ENCODE assay signal across 26 cellular contexts in the genomic region with DNA sequence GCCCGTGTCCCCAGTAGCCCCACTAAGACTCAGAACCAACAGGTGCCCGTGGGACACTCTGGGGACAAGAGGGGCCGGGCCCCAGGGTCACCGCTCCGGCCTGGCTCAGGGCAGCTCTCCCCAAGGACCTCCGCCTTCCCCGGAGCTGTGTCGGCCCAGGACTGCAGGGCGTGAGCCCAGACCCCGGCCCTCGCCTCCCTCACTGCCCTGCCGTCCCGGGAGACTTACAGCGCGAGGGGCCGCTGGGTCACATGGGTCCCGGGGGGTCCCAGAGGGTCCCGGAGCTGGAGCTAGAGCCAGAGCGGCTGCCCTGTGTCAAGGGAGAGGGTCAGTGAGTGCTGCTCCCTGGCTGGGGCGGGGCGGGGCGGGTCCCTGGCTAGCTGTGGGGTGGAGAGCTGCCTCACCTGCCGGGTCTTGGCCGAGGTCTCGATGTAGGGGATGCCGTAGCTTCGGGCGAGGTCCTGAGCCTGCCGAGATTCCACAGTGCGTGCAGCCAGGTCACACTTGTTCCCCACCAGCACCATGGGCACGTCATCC. TPM values are rescaled to one million over a fixed set of nuclear protein-coding genes. Genes with fewer than 3 reads are reported as not detected.
DNase-seq lines count a peak whose midpoint lies in the region; ATAC-seq, FAIRE-seq and TF ChIP-seq lines count a peak whose summit lies in the region.
"Had no signal": no experiment of that assay in that cellular context is flagged by ENCODE, and none has a peak within 500 bp of the region (broad histone marks: within the 10 kb centered on the region; RNA-seq: fewer than 3 reads in every experiment).

No MANE protein-coding gene starts in this region.

- H3K4me1 ChIP-seq in Peyer's patch (peaks cover 0 to 31% (median 26%) of the 10 kb centered on the region in 4 donors), kidney (ENCODE audit: control insufficient read depth in 1 of 2, insufficient read depth in 1 of 2, low read depth in 1 of 2, low read length in 2 of 2) (peaks cover 4 to 23% of the 10 kb centered on the region in 2 donors), upper lobe of right lung (peaks cover 31% of the 10 kb centered on the region)
- H3K4me1 ChIP-seq: BE2C, foreskin keratinocyte had no signal

- H3K4me3 ChIP-seq in Peyer's patch (no peak overlapping the region), kidney (ENCODE audit: low read length in 2 of 2) (no peak overlapping the region), upper lobe of right lung (no peak overlapping the region)

- no peaks in the 10 kb centered on the region for H3K27me3 Mint-ChIP-seq in activated naive CD4-positive, alpha-beta T cell treated with anti-CD3 and anti-CD28 coated beads, Interleukin-2, amount 50 U/mL, for 24 hours
- H3K27me3 Mint-ChIP-seq: activated CD4-positive, alpha-beta memory T cell treated with anti-CD3 and anti-CD28 coated beads, Interleukin-2, amount 10 ng/mL, durations not matched to agents 7 days and 5 days; central memory CD8-positive, alpha-beta T cell; IgD-negative memory B cell had no signal

- TF ChIP-seq CTCF in Peyer's patch (IDR thresholded peaks at IDR 0.05) (no peak), kidney (IDR thresholded peaks at IDR 0.05; ENCODE audit: borderline replicate concordance, extremely low read depth, insufficient read depth) (no peak), upper lobe of right lung (IDR thresholded peaks at IDR 0.05) (no peak)

- H3K36me3 Mint-ChIP-seq in activated naive CD4-positive, alpha-beta T cell treated with anti-CD3 and anti-CD28 coated beads, Interleukin-2, amount 50 U/mL, for 24 hours = no peaks in the 10 kb centered on the region

- H3K9ac ChIP-seq in kidney (ENCODE audit: low read length in 2 of 2) = no peak overlapping the region

- peaks cover 0 to 26% (median 0%) of the 10 kb centered on the region in 3 donors for H3K36me3 ChIP-seq in Peyer's patch
- no peaks in the 10 kb centered on the region for H3K36me3 ChIP-seq in kidney (ENCODE audit: control insufficient read depth in 1 of 2, insufficient read depth in 2 of 2, low read length in 2 of 2)
- H3K36me3 ChIP-seq in upper lobe of right lung = peaks cover 27% of the 10 kb centered on the region

- H3K27me3 ChIP-seq in Peyer's patch (no peaks in the 10 kb centered on the region), upper lobe of right lung (no peaks in the 10 kb centered on the region)
- H3K27me3 ChIP-seq: BE2C, foreskin keratinocyte, MG63 had no signal

- no peak for FAIRE-seq in kidney (lab: Jason Lieb, UNC)
- no peak for FAIRE-seq in urothelium cell line (lab: Jason Lieb, UNC)
- FAIRE-seq: D721Med had no signal

- H3K27ac Mint-ChIP-seq in activated naive CD4-positive, alpha-beta T cell treated with anti-CD3 and anti-CD28 coated beads, Interleukin-2, amount 50 U/mL, for 24 hours = no peak overlapping the region
- H3K27ac Mint-ChIP-seq: activated naive CD4-positive, alpha-beta T cell treated with anti-CD3 and anti-CD28 coated beads for 36 hours had no signal

- H3K9me3 Mint-ChIP-seq in activated naive CD4-positive, alpha-beta T cell treated with anti-CD3 and anti-CD28 coated beads, Interleukin-2, amount 50 U/mL, for 24 hours = no peaks in the 10 kb centered on the region
- H3K9me3 Mint-ChIP-seq: activated CD4-positive, alpha-beta memory T cell treated with anti-CD3 and anti-CD28 coated beads, Interleukin-2, amount 10 ng/mL, durations not matched to agents 7 days and 5 days; activated naive CD4-positive, alpha-beta T cell treated with anti-CD3 and anti-CD28 coated beads for 36 hours; central memory CD8-positive, alpha-beta T cell; IgD-negative memory B cell had no signal

- H3K4me1 Mint-ChIP-seq in activated naive CD4-positive, alpha-beta T cell treated with anti-CD3 and anti-CD28 coated beads, Interleukin-2, amount 50 U/mL, for 24 hours = peaks cover 3% of the 10 kb centered on the region

- no peak for DNase-seq in activated naive CD4-positive, alpha-beta T cell (lab: John Stamatoyannopoulos, UW)
- peak in 2 of 3 donors; percentile 44 to 46 for DNase-seq in Peyer's patch
- peak; percentile 79 for DNase-seq in kidney
- DNase-seq in upper lobe of right lung = peak; percentile 68
- no peak for DNase-seq in urothelium cell line (ENCODE audit: low spot score)
- no peak for DNase-seq in 8988T
- no peak for DNase-seq in GF-D8 (lab: John Stamatoyannopoulos, UW)
- DNase-seq: activated CD4-positive, alpha-beta memory T cell treated with anti-CD3 and anti-CD28 coated beads, Interleukin-2, amount 10 ng/mL, durations not matched to agents 7 days and 5 days; activated naive CD4-positive, alpha-beta T cell treated with anti-CD3 and anti-CD28 coated beads for 36 hours; BE2C; erythroblast; foreskin keratinocyte; hypothalamus; islet precursor cell; MG63; NCI-H1417 treated with DMSO at 0.1 percent for 48 hours; NCI-H2107; NCI-H526; stimulated activated CD4-positive, alpha-beta T cell treated with anti-CD3 and anti-CD28 coated beads, Interleukin-4, amount 100 ng/mL, for 1 hour; stimulated activated naive CD4-positive, alpha-beta T cell treated with Interleukin-2 at 50 U/mL for 16 hours; SW 1271 had no signal

- peak overlapping the region; percentile 47 for H3K4me3 Mint-ChIP-seq in activated naive CD4-positive, alpha-beta T cell treated with anti-CD3 and anti-CD28 coated beads, Interleukin-2, amount 50 U/mL, for 24 hours
- H3K4me3 Mint-ChIP-seq: activated CD4-positive, alpha-beta memory T cell treated with anti-CD3 and anti-CD28 coated beads, Interleukin-2, amount 10 ng/mL, durations not matched to agents 7 days and 5 days had no signal

- no peak for TF ChIP-seq POLR2A in Peyer's patch (IDR thresholded peaks at IDR 0.05)

- no peak for ATAC-seq in upper lobe of right lung
- ATAC-seq: activated CD4-positive, CD25-positive, alpha-beta regulatory T cell treated with anti-CD3 and anti-CD28 coated beads, Interleukin-2, amount 50 U/mL, for 24 hours; foreskin keratinocyte had no signal

- intact Hi-C loops in kidney (cut with DNase I) (no loop called here), upper lobe of right lung (cut with DNase I) (no loop called here)

- H3K9me3 ChIP-seq in Peyer's patch (no peaks in the 10 kb centered on the region), kidney (ENCODE audit: control insufficient read depth in 1 of 2, low read length in 2 of 2) (no peaks in the 10 kb centered on the region), upper lobe of right lung (no peaks in the 10 kb centered on the region)
- H3K9me3 ChIP-seq: BE2C, MG63 had no signal

- no peak overlapping the region for H3K27ac ChIP-seq in Peyer's patch
- no peak overlapping the region for H3K27ac ChIP-seq in kidney (ENCODE audit: low read depth in 2 of 2, low read length in 2 of 2)
- H3K27ac ChIP-seq in upper lobe of right lung = no peak overlapping the region
- H3K27ac ChIP-seq: foreskin keratinocyte had no signal

RNA-seq across cellular contexts. Expression of a gene that starts 2.3 kb away (rescaled TPM):
- total RNA-seq in Peyer's patch = 10 to 100 TPM; 27.4 to 55.3 (median 35.1) TPM
- 66.1 TPM for total RNA-seq in kidney
- polyA plus RNA-seq in kidney (ENCODE audit: insufficient read depth, low read depth, low replicate concordance) = 100 TPM
- 55.5 TPM for total RNA-seq in upper lobe of right lung

RNA-seq across cellular contexts. Expression of a gene that starts 4.2 kb away (rescaled TPM):
- total RNA-seq in Peyer's patch (1 to 10 TPM in 2 of 4 donors, under 1 TPM in 2; 0.67 to 4.1 (median 2.4) TPM), kidney (7.7 TPM), upper lobe of right lung (3.2 TPM)
- polyA plus RNA-seq in kidney (ENCODE audit: insufficient read depth, low read depth, low replicate concordance) = 1.2 TPM

RNA-seq across cellular contexts. Expression of a gene that starts 26.1 kb away (rescaled TPM):
- total RNA-seq in Peyer's patch (100 to 1,000 TPM; 130 to 157 (median 137) TPM), kidney (191 TPM), upper lobe of right lung (245 TPM)
- 171 TPM for polyA plus RNA-seq in kidney (ENCODE audit: insufficient read depth, low read depth, low replicate concordance)

RNA-seq across cellular contexts. Expression of a gene that starts 27.4 kb away (rescaled TPM):
- total RNA-seq in Peyer's patch (10 to 100 TPM in 3 of 4 donors, 1 to 10 TPM in 1; 6.6 to 32.9 (median 14.1) TPM), kidney (8.0 TPM), upper lobe of right lung (5.9 TPM)
- 6.2 TPM for polyA plus RNA-seq in kidney (ENCODE audit: insufficient read depth, low read depth, low replicate concordance)

RNA-seq across cellular contexts. Expression of a gene that starts 27.7 kb away (rescaled TPM):
- total RNA-seq in Peyer's patch = 100 to 1,000 TPM in 3 of 4 donors, 10 to 100 TPM in 1; 80.9 to 340 (median 172) TPM
- 106 TPM for total RNA-seq in kidney
- 108 TPM for polyA plus RNA-seq in kidney (ENCODE audit: insufficient read depth, low read depth, low replicate concordance)
- 76.7 TPM for total RNA-seq in upper lobe of right lung

Comparison
In these comparisons a context has a peak if more than half of its experiments do, and no peak if none do; other contexts are left out.
1. DNase-seq: peak in Peyer's patch (2 of 3), kidney (single experiment) and upper lobe of right lung (single experiment); none in activated naive CD4-positive, alpha-beta T cell (0 of 4), urothelium cell line (single experiment), 8988T (single experiment) and GF-D8 (single experiment).